8 cellular contexts compared by ENCODE assay signal in genomic region chr9:124940894-124941688, GRCh38. TPM values are rescaled to one million over a fixed set of nuclear protein-coding genes. Genes with fewer than 3 reads are reported as not detected.
DNase-seq lines count a peak whose midpoint lies in the region; ATAC-seq and TF ChIP-seq lines count a peak whose summit lies in the region.

A gene with protein sequence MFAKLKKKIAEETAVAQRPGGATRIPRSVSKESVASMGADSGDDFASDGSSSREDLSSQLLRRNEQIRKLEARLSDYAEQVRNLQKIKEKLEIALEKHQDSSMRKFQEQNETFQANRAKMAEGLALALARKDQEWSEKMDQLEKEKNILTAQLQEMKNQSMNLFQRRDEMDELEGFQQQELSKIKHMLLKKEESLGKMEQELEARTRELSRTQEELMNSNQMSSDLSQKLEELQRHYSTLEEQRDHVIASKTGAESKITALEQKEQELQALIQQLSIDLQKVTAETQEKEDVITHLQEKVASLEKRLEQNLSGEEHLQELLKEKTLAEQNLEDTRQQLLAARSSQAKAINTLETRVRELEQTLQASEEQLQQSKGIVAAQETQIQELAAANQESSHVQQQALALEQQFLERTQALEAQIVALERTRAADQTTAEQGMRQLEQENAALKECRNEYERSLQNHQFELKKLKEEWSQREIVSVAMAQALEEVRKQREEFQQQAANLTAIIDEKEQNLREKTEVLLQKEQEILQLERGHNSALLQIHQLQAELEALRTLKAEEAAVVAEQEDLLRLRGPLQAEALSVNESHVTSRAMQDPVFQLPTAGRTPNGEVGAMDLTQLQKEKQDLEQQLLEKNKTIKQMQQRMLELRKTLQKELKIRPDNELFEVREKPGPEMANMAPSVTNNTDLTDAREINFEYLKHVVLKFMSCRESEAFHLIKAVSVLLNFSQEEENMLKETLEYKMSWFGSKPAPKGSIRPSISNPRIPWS (minus strand): TSS chr9:124941083. CDS start chr9:124938711, 2,372 bp downstream.

- DNase-seq in ELR (ENCODE audit: low read depth) (peak; percentile 96), H7 (peak; percentile 98), M059J (ENCODE audit: low read depth) (peak; percentile 95), fibroblast of the aortic adventitia (ENCODE audit: low read depth) (peak; percentile 93)
- peak; percentile 97 for DNase-seq in activated effector memory CD4-positive, alpha-beta T cell treated with anti-CD3 and anti-CD28 coated beads, Interleukin-2, amount 50 U/mL, for 16 hours
- DNase-seq in stimulated activated naive CD8-positive, alpha-beta T cell treated with anti-CD3 and anti-CD28 coated beads, Interleukin-15, Interleukin-2, amounts not matched to agents 100 U/mL and 50 U/mL, for 24 hours: peak; percentile 95

- H3K4me3 Mint-ChIP-seq in nephron: peak within 1 kb of the TSS; percentile 92 to 98 (median 93)

- H3K27ac Mint-ChIP-seq in nephron: peak within 1 kb of the TSS; percentile 90 to 98 (median 95)

- H3K36me3 ChIP-seq in H7 (replicated peaks; ENCODE audit: control insufficient read depth, insufficient read depth, low read length): no peaks in the 10 kb centered on the region

- no peak for TF ChIP-seq CTCF in fibroblast of the aortic adventitia (IDR thresholded peaks at IDR 0.05; ENCODE audit: insufficient read depth, low read length)
- no peak for TF ChIP-seq CTCF in nephron (IDR thresholded peaks at IDR 0.05; ENCODE audit: unreplicated experiment in 3 of 3)

- H3K4me3 ChIP-seq in H7 (ENCODE audit: insufficient read depth, low read depth, low read length) (peak within 1 kb of the TSS; percentile 79), fibroblast of the aortic adventitia (ENCODE audit: low read depth, low read length) (peak within 1 kb of the TSS; percentile 81)

- H3K36me3 Mint-ChIP-seq in nephron (ENCODE audit: low read depth): peaks cover 2% of the 10 kb centered on the region

- peak; percentile 93 for ATAC-seq in stimulated activated naive CD8-positive, alpha-beta T cell treated with anti-CD3 and anti-CD28 coated beads, Interleukin-15, Interleukin-2, amounts not matched to agents 100 U/mL and 50 U/mL, for 24 hours

- H3K27me3 ChIP-seq in H7 (ENCODE audit: control insufficient read depth, insufficient read depth, low read length): no peaks in the 10 kb centered on the region

- peak; percentile 85 for TF ChIP-seq POLR2A in Raji (IDR thresholded peaks at IDR 0.05; ENCODE audit: insufficient read depth, low read depth, low read length)

- no peaks in the 10 kb centered on the region for H3K27me3 Mint-ChIP-seq in nephron (ENCODE audit: low read depth)

- no peaks in the 10 kb centered on the region for H3K9me3 Mint-ChIP-seq in nephron

- peaks cover 21% of the 10 kb centered on the region for H3K4me1 Mint-ChIP-seq in nephron

RNA-seq across cellular contexts. Expression of the gene that starts here (rescaled TPM):
- 3.7 and 3.9 TPM in 2 replicates for total RNA-seq in H7 (2014; rRNA removed; shearing (Covaris generic))
- total RNA-seq in M059J (2014; rRNA removed; shearing (Covaris generic)): 15.6 and 17.3 TPM in 2 replicates
- 13.9 and 53.1 TPM in 2 replicates for total RNA-seq in fibroblast of the aortic adventitia (ENCODE audit: low replicate concordance)

Comparison
In these comparisons a context has a peak if more than half of its experiments do, and no peak if none do; other contexts are left out.
1. Peak in every context shown above with its lines: DNase-seq, ATAC-seq and H3K4me3 ChIP-seq.